In genomic region chr3:38907426-38907825, GRCh38 we compare ENCODE assay signal across 19 cellular contexts.
"Had no signal": no experiment of that assay in that cellular context is flagged by ENCODE, and none has a peak within 500 bp of the region (broad histone marks: within the 10 kb centered on the region; RNA-seq: fewer than 3 reads in every experiment).

No MANE protein-coding gene starts in this region.

- H3K4me3 ChIP-seq: neural progenitor cell, pancreas, right lobe of liver, smooth muscle cell, stomach, testis had no signal

- H3K36me3 ChIP-seq: neural progenitor cell, pancreas, right lobe of liver, stomach, WERI-Rb-1 had no signal

- H3K9ac ChIP-seq: neural progenitor cell had no signal

- H3K4me1 ChIP-seq: neural progenitor cell, pancreas, right lobe of liver, stomach, testis had no signal

- ATAC-seq: activated T-cell treated with anti-CD3 and anti-CD28 coated beads, Interleukin-2, amount 50 U/mL, for 72 hours; left cardiac atrium; naive thymus-derived CD4-positive, alpha-beta T cell; pancreas; right lobe of liver had no signal

- H2AFZ ChIP-seq: neural progenitor cell had no signal

- H3K4me2 ChIP-seq: neural progenitor cell, smooth muscle cell had no signal

- H3K27ac ChIP-seq: epithelial cell of prostate, neural progenitor cell, pancreas, right lobe of liver, stomach, testis, WERI-Rb-1 had no signal

- H3K27me3 ChIP-seq: neural progenitor cell, pancreas, right lobe of liver, stomach, testis had no signal

- DNase-seq: activated CD4-positive, alpha-beta T cell treated with anti-CD3 and anti-CD28 coated beads, Interleukin-2, amount 50 U/mL, for 4 hours; activated gamma-delta T cell treated with Interleukin-2 at 50 U/mL for 16 hours; activated T-cell treated with anti-CD3 and anti-CD28 coated beads, Interleukin-2, amount 50 U/mL, for 72 hours; amniotic stem cell; dermis blood vessel endothelial cell; effector memory CD4-positive, alpha-beta T cell; left cardiac atrium; mesendoderm; naive thymus-derived CD4-positive, alpha-beta T cell; pancreas; right lobe of liver; stimulated activated CD4-positive, alpha-beta T cell treated with anti-CD3 and anti-CD28 coated beads, Interleukin-4, amount 100 ng/mL, for 1 hour; stomach; testis; WERI-Rb-1 had no signal

- H3K9me3 ChIP-seq: pancreas, right lobe of liver, stomach, testis had no signal

- FAIRE-seq: islet of Langerhans, pancreas had no signal
